Comparison of ENCODE assay signal across 33 cellular contexts in genomic region chr1:151787689-151788088, GRCh38. TPM values are rescaled to one million over a fixed set of nuclear protein-coding genes. Genes with fewer than 3 reads are reported as not detected.
A peak's percentile ranks its signal among the peaks of the same experiment; 100 is the strongest.
DNase-seq lines count a peak whose midpoint lies in the region; ATAC-seq and TF ChIP-seq lines count a peak whose summit lies in the region.
"Had no signal": no experiment of that assay in that cellular context is flagged by ENCODE, and none has a peak within 500 bp of the region (broad histone marks: within the 10 kb centered on the region; RNA-seq: fewer than 3 reads in every experiment).

No MANE protein-coding gene starts in this region.

- intact Hi-C loops in PC-3 (cut with micrococcal nuclease), result no loop called here

- H4K20me1 ChIP-seq in PC-3 (ENCODE audit: low read length), result no peaks in the 10 kb centered on the region
- H4K20me1 ChIP-seq: BLaER1; BLaER1 treated with 17β-estradiol and CSF1 and Interleukin-3, amounts not matched to agents 10 nM and 100 nM had no signal

- H3K27me3 ChIP-seq in PC-3 (ENCODE audit: low read length), result no peaks in the 10 kb centered on the region
- H3K27me3 ChIP-seq: BE2C; BLaER1; BLaER1 treated with 17β-estradiol and CSF1 and Interleukin-3, amounts not matched to agents 10 nM and 100 nM had no signal

- no TSS peak for BruUV-seq in PC-3 (replicated peaks; lab: Mats Ljungman, UMichigan)

- no peaks in the 10 kb centered on the region for H3K36me3 ChIP-seq in HEK293 (ENCODE audit: control insufficient read depth in 2 of 2, insufficient read depth in 1 of 2, low read length in 2 of 2)
- no peaks in the 10 kb centered on the region for H3K36me3 ChIP-seq in PC-3 (ENCODE audit: low read depth, low read length)
- H3K36me3 ChIP-seq: BE2C; BLaER1; BLaER1 treated with 17β-estradiol and CSF1 and Interleukin-3, amounts not matched to agents 10 nM and 100 nM had no signal

- H3K4me3 ChIP-seq in HEK293 (ENCODE audit: low read depth, low read length) (no peak overlapping the region), PC-3 (ENCODE audit: low read length) (no peak overlapping the region)
- H3K4me3 ChIP-seq: A549; BLaER1; BLaER1 treated with 17β-estradiol and CSF1 and Interleukin-3, amounts not matched to agents 10 nM and 100 nM had no signal

- peaks cover 13% of the 10 kb centered on the region for H3K79me2 ChIP-seq in PC-3 (ENCODE audit: low read length)

- H3K9ac ChIP-seq in PC-3 (ENCODE audit: low read length), result no peak overlapping the region
- H3K9ac ChIP-seq: BLaER1; BLaER1 treated with 17β-estradiol and CSF1 and Interleukin-3, amounts not matched to agents 10 nM and 100 nM had no signal

- H3K9me3 ChIP-seq in HEK293 (ENCODE audit: control insufficient read depth, insufficient read depth, low read depth, low read length), result no peaks in the 10 kb centered on the region
- no peaks in the 10 kb centered on the region for H3K9me3 ChIP-seq in PC-3 (ENCODE audit: low read length)
- H3K9me3 ChIP-seq: A549; BE2C; BLaER1; BLaER1 treated with 17β-estradiol and CSF1 and Interleukin-3, amounts not matched to agents 10 nM and 100 nM; Caco-2 had no signal

- H3F3A ChIP-seq in PC-3 (ENCODE audit: low read length, unreplicated experiment), result no peaks in the 10 kb centered on the region

- CTCF ChIA-PET in HEK293 (lab: Yijun Ruan, JAX), result interaction anchor here (0.7 to 2.3 kb wide), 2 partner anchors 11 to 48 kb away, joined by 4 to 7 read pairs; no protein-coding TSS in a partner anchor
- CTCF ChIA-PET in PC-3 (lab: Charles Lee), result no interaction called here

- H3K27ac ChIP-seq in HEK293 (ENCODE audit: extremely low read depth, low read depth, low read length), result no peak overlapping the region
- peak overlapping the region; percentile 73; the same call in 1 of the 2 replicates for H3K27ac ChIP-seq in VCaP
- H3K27ac ChIP-seq in PC-3 (ENCODE audit: low read length), result no peak overlapping the region
- H3K27ac ChIP-seq: 22Rv1; A549; BLaER1; BLaER1 treated with 17β-estradiol and CSF1 and Interleukin-3, amounts not matched to agents 10 nM and 100 nM; C4-2B had no signal

- no peak overlapping the region for H2AFZ ChIP-seq in PC-3 (ENCODE audit: low read length)

- TF ChIP-seq CTCF in HEK293 (tag by site-specific recombination; IDR thresholded peaks at IDR 0.05), result no peak
- no peak for TF ChIP-seq CTCF in VCaP (conservative IDR thresholded peaks at IDR 0.05)
- TF ChIP-seq CTCF in PC-3 (conservative IDR thresholded peaks at IDR 0.05; ENCODE audit: low read depth, low read length), result no peak

- POLR2A ChIA-PET in HEK293 (lab: Yijun Ruan, JAX), result interaction anchor here (0.6 kb wide), 1 partner anchor 103 kb away, joined by 3 read pairs; no protein-coding TSS in a partner anchor
- POLR2A ChIA-PET in PC-3 (lab: Charles Lee; ENCODE audit: unreplicated experiment), result interaction anchor here (0.6 kb wide), 1 partner anchor 90 kb away, joined by 10 read pairs; no protein-coding TSS in a partner anchor

- H3K4me1 ChIP-seq in HEK293 (ENCODE audit: control insufficient read depth, insufficient read depth, low read length), result no peaks in the 10 kb centered on the region
- H3K4me1 ChIP-seq in PC-3 (ENCODE audit: insufficient read depth, low read length), result peaks cover 12% of the 10 kb centered on the region
- H3K4me1 ChIP-seq: BE2C, Caco-2 had no signal

- ATAC-seq in PC-3 (no peak), HG02623 (IDR thresholded peaks at IDR 0.05; ENCODE audit: unreplicated experiment) (no peak)
- ATAC-seq: A549; CD8-positive, alpha-beta T cell had no signal

- no peak for DNase-seq in PC-3
- DNase-seq: 8988T; ACHN; AML-193; BE2C; C1 segment of cervical spinal cord; Caco-2; Calu3; CD4-positive, alpha-beta memory T cell; CD4-positive, alpha-beta T cell; CD4-positive, CD25-positive, alpha-beta regulatory T cell; CD8-positive, alpha-beta memory T cell; CD8-positive, alpha-beta T cell; COR-L47; DMS 273 treated with DMSO at 0.1 percent for 48 hours; DMS153; DMS53; DMS79; DMS79 treated with DMSO at 0.1 percent for 48 hours; DND-41; EL had no signal

- H3K4me2 ChIP-seq in PC-3 (ENCODE audit: low read length), result no peak overlapping the region
- H3K4me2 ChIP-seq: A549; BLaER1; BLaER1 treated with 17β-estradiol and CSF1 and Interleukin-3, amounts not matched to agents 10 nM and 100 nM had no signal

- H3K9me2 ChIP-seq in PC-3 (replicated peaks; ENCODE audit: low read length), result no peaks in the 10 kb centered on the region

TF ChIP-seq in HEK293, 187 proteins besides CTCF, POLR2A, EP300 and RAD21:
- TF ChIP-seq SCRT2 (tag by site-specific recombination; IDR thresholded peaks at IDR 0.05), result no peak
- TF ChIP-seq ZNF362 (tag by site-specific recombination; IDR thresholded peaks at IDR 0.05), result peak; percentile 91

RNA-seq across cellular contexts. Expression of gene TDRKH, which starts 2.6 kb away (rescaled TPM):
- 15.2 and 15.6 TPM in 2 replicates for total RNA-seq in PC-3 (2014; rRNA removed)

RNA-seq across cellular contexts. Expression of gene LINGO4, which starts 17.5 kb away (rescaled TPM):
- not detected in 2 replicates for total RNA-seq in PC-3 (2014; rRNA removed)
- total RNA-seq: A172, A673, B cell, Caco-2, Calu3, Daoy had no signal

RNA-seq across cellular contexts. Expression of gene MRPL9, which starts 24.4 kb away (rescaled TPM):
- total RNA-seq in PC-3 (2014; rRNA removed), result 229 and 260 TPM in 2 replicates

RNA-seq across cellular contexts. Expression of gene RORC, which starts 43.9 kb away (rescaled TPM):
- 0.26 TPM in 1 of 2 replicates, not detected in the other for total RNA-seq in PC-3 (2014; rRNA removed)
- total RNA-seq: A673, B cell, Caco-2, Daoy had no signal

RNA-seq across cellular contexts. Expression of gene C2CD4D, which starts 51.9 kb away (rescaled TPM):
- 0.58 and 2.8 TPM in 2 replicates for total RNA-seq in PC-3 (2014; rRNA removed)
- total RNA-seq: A172, A673, B cell, Daoy had no signal
